ENCODE assay signal across 19 cellular contexts in the genomic region with DNA sequence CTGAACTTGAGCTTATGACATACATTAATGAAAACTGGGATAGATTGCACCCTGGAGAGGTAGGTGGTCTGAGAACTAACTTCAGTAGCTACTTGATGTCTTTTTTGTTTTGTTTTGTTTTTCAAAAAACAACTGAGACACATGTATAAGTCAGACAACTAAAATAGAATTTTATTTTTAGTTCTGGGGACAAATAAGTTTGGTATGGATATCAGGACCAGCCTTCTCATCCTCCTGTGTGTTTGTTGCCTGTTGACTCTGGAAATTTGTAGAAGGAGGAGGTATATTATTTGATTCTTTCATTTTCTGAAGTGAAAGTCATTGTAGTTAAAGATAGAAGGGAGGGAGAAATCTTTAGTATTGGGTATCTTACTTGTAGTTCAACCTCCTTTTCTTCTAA.
"Had no signal": no experiment of that assay in that cellular context is flagged by ENCODE, and none has a peak within 500 bp of the region (broad histone marks: within the 10 kb centered on the region; RNA-seq: fewer than 3 reads in every experiment).

No MANE protein-coding gene starts in this region.

- H3K27ac Mint-ChIP-seq: memory B cell; mesothelial cell of epicardium; stimulated activated memory B cell treated with anti-CD40 and anti-IgM and Interleukin-4, amounts not matched to agents 10 μg/mL and 1 μg/mL and 100 μg/mL, for 72 hours; stimulated activated naive CD8-positive, alpha-beta T cell treated with anti-CD3 and anti-CD28 coated beads, Interleukin-15, Interleukin-2, amounts not matched to agents 100 ng/mL and 50 ng/mL, for 24 hours had no signal

- H3K4me3 Mint-ChIP-seq: immature natural killer cell; memory B cell; mesothelial cell of epicardium; naive B cell; neural crest cell; stimulated activated memory B cell treated with anti-CD40 and anti-IgM and Interleukin-4, amounts not matched to agents 10 μg/mL and 1 μg/mL and 100 μg/mL, for 72 hours; stimulated activated naive CD8-positive, alpha-beta T cell treated with anti-CD3 and anti-CD28 coated beads, Interleukin-15, Interleukin-2, amounts not matched to agents 100 ng/mL and 50 ng/mL, for 24 hours had no signal

- H3K9me3 Mint-ChIP-seq: immature natural killer cell; memory B cell; mesothelial cell of epicardium; naive B cell; neural crest cell; stimulated activated memory B cell treated with anti-CD40 and anti-IgM and Interleukin-4, amounts not matched to agents 10 μg/mL and 1 μg/mL and 100 μg/mL, for 72 hours; stimulated activated naive CD8-positive, alpha-beta T cell treated with anti-CD3 and anti-CD28 coated beads, Interleukin-15, Interleukin-2, amounts not matched to agents 100 ng/mL and 50 ng/mL, for 24 hours had no signal

- H3K4me1 Mint-ChIP-seq: memory B cell; mesothelial cell of epicardium; neural crest cell; stimulated activated memory B cell treated with anti-CD40 and anti-IgM and Interleukin-4, amounts not matched to agents 10 μg/mL and 1 μg/mL and 100 μg/mL, for 72 hours had no signal

- ATAC-seq: gastroesophageal sphincter; left cardiac atrium; lower lobe of right lung; right cardiac atrium; stimulated activated memory B cell treated with anti-CD40 and anti-IgM and Interleukin-4, amounts not matched to agents 10 μg/mL and 1 μg/mL and 100 μg/mL, for 72 hours; upper lobe of right lung had no signal

- DNase-seq: effector memory CD4-positive, alpha-beta T cell; glutamatergic neuron; immature natural killer cell; kidney; left cardiac atrium; left ventricle myocardium inferior; lower lobe of right lung; naive B cell; ovary; right cardiac atrium; stimulated activated CD4-positive, alpha-beta T cell treated with anti-CD3 and anti-CD28 coated beads, Interleukin-4, amount 100 ng/mL, for 1 hour; stimulated activated CD8-positive, alpha-beta memory T cell treated with anti-CD3 and anti-CD28 coated beads, Interleukin-4, amount 100 ng/mL, for 48 hours; upper lobe of right lung had no signal

- H3K27me3 Mint-ChIP-seq: memory B cell; naive B cell; stimulated activated memory B cell treated with anti-CD40 and anti-IgM and Interleukin-4, amounts not matched to agents 10 μg/mL and 1 μg/mL and 100 μg/mL, for 72 hours; stimulated activated naive CD8-positive, alpha-beta T cell treated with anti-CD3 and anti-CD28 coated beads, Interleukin-15, Interleukin-2, amounts not matched to agents 100 ng/mL and 50 ng/mL, for 24 hours had no signal
